Comparison of ENCODE assay signal across 9 cellular contexts in the genomic region with DNA sequence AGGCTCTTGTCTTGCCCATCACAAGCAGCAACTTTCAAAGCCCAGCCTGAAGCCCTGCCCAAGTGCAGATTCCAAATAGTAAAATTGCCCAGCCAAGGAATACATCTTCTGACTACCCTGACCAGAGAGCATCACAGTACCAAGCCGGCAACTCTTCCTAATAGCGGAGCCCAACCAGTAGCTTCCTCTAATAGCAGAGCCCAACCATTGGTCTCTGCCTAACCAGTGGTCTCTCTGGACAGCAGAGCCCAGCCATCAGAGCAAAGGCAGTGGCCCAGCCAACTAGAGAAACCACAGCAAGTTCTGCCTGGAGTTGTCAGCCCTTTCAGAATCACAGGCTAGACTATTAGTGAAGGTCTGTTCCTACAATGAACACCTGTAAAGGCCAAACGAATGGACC.
DNase-seq lines count a peak whose midpoint lies in the region; ATAC-seq and TF ChIP-seq lines count a peak whose summit lies in the region.
"Had no signal": no experiment of that assay in that cellular context is flagged by ENCODE, and none has a peak within 500 bp of the region (broad histone marks: within the 10 kb centered on the region; RNA-seq: fewer than 3 reads in every experiment).

No MANE protein-coding gene starts in this region.

- no peak overlapping the region for H3K27ac Mint-ChIP-seq in H9

- H4K20me1 ChIP-seq in H9 (ENCODE audit: control insufficient read depth, insufficient read depth, insufficient read length): no peaks in the 10 kb centered on the region

- ATAC-seq in left cardiac atrium (peak; percentile 99), gastrocnemius medialis (peak; percentile 52 to 73), HG03175 (IDR thresholded peaks at IDR 0.05; ENCODE audit: unreplicated experiment) (no peak), GM21390 (IDR thresholded peaks at IDR 0.05; ENCODE audit: unreplicated experiment) (no peak), GM21367 (IDR thresholded peaks at IDR 0.05; ENCODE audit: unreplicated experiment) (no peak)

- H3K23ac ChIP-seq in H9 (ENCODE audit: insufficient read length, low read depth, low read length): no peak overlapping the region

- no peak overlapping the region for H3K27ac ChIP-seq in H9 (ENCODE audit: insufficient read length, low read depth, low read length)
- no peak overlapping the region for H3K27ac ChIP-seq in gastrocnemius medialis
- H3K27ac ChIP-seq: KMS-11 had no signal

- H3K56ac ChIP-seq in H9 (ENCODE audit: insufficient read length, low read depth, low read length): no peak overlapping the region

- H3K9ac ChIP-seq in H9 (ENCODE audit: extremely low read depth, insufficient read length, low read length): no peak overlapping the region
- H3K9ac ChIP-seq: KMS-11 had no signal

- no peak overlapping the region for H4K91ac ChIP-seq in H9 (ENCODE audit: insufficient read length, low read depth, low read length)

- H4K5ac ChIP-seq in H9 (ENCODE audit: insufficient read length, low read depth, low read length): no peak overlapping the region

- no peak overlapping the region for H3K4ac ChIP-seq in H9 (ENCODE audit: low read depth, low read length)

- no peak overlapping the region for H3K14ac ChIP-seq in H9 (ENCODE audit: insufficient read depth, low read length)

- DNase-seq in H9 (peak; percentile 39), SW480 (ENCODE audit: low spot score) (peak; percentile 55), left cardiac atrium (peak; percentile 66), gastrocnemius medialis (peak; percentile 4 to 19)
- DNase-seq in stimulated activated CD4-positive, alpha-beta T cell treated with anti-CD3 and anti-CD28 coated beads, Interleukin-4, amount 100 ng/mL, for 24 hours: no peak

- no peak for TF ChIP-seq POLR2A in gastrocnemius medialis (IDR thresholded peaks at IDR 0.05)

- H3K79me2 ChIP-seq in H9 (ENCODE audit: insufficient read depth, low read length): no peaks in the 10 kb centered on the region

- no peaks in the 10 kb centered on the region for H3K36me3 ChIP-seq in gastrocnemius medialis

- H3K23me2 ChIP-seq in H9 (ENCODE audit: insufficient read length, low read depth, low read length, poor library complexity, severe bottlenecking): no peaks in the 10 kb centered on the region

- TF ChIP-seq CTCF in H9 (conservative IDR thresholded peaks at IDR 0.05) (no peak), gastrocnemius medialis (IDR thresholded peaks at IDR 0.05 in 4 of 5, conservative IDR thresholded peaks at IDR 0.05 in 1 of 5) (no peak)

- peaks cover 11 to 12% of the 10 kb centered on the region in 2 experiments; a peak in 3 of 4 replicates for H3K4me1 Mint-ChIP-seq in H9

- no peaks in the 10 kb centered on the region for H3K9me3 ChIP-seq in H9 (ENCODE audit: control insufficient read depth, low read depth, low read length)
- no peaks in the 10 kb centered on the region for H3K9me3 ChIP-seq in gastrocnemius medialis

- H3K4me1 ChIP-seq in H9 (ENCODE audit: insufficient read depth, low read length): no peaks in the 10 kb centered on the region
- no peaks in the 10 kb centered on the region for H3K4me1 ChIP-seq in gastrocnemius medialis

- in situ Hi-C loops in gastrocnemius medialis (cut with MboI; ENCODE audit: low sequenced_read_pairs in 4 of 4): loop anchor here (10.0 to 25.0 kb wide), 3 partner anchors 471 to 1103 kb away; no protein-coding TSS in a partner anchor

- H3K79me1 ChIP-seq in H9 (ENCODE audit: insufficient read depth, low read depth, low read length, poor library complexity, severe bottlenecking): no peaks in the 10 kb centered on the region

- H3K36me3 Mint-ChIP-seq in H9 (ENCODE audit: insufficient read depth in 1 of 3, low read depth in 3 of 3): peaks cover 0 to 3% (median under 1%) of the 10 kb centered on the region in 3 experiments; a peak in 3 of 7 replicates

- no peak overlapping the region for H2BK12ac ChIP-seq in H9 (ENCODE audit: insufficient read length, low read depth, low read length)

- no peaks in the 10 kb centered on the region for H3K27me3 Mint-ChIP-seq in H9 (ENCODE audit: low read depth)

- no peak overlapping the region for H2BK20ac ChIP-seq in H9 (ENCODE audit: low read depth, low read length, poor library complexity, severe bottlenecking)

- H2BK15ac ChIP-seq in H9 (ENCODE audit: low read depth, low read length): no peak overlapping the region

- H3K4me3 ChIP-seq in gastrocnemius medialis: no peak overlapping the region

- H2AFZ ChIP-seq in H9 (ENCODE audit: low read length): no peak overlapping the region

- no peaks in the 10 kb centered on the region for H3K27me3 ChIP-seq in H9 (ENCODE audit: insufficient read depth, low read length)
- H3K27me3 ChIP-seq in gastrocnemius medialis: no peaks in the 10 kb centered on the region

- intact Hi-C loops in left cardiac atrium (cut with DNase I): loop anchor here in 1 of 2 donors (10.0 kb wide), 1 partner anchor 1121 kb away; no protein-coding TSS in a partner anchor
- intact Hi-C loops in gastrocnemius medialis (cut with DNase I; ENCODE audit: low total_unique reads): loop anchor here (5.0 kb wide), 1 partner anchor 1243 kb away; no protein-coding TSS in a partner anchor

- H4K8ac ChIP-seq in H9 (replicated peaks; ENCODE audit: insufficient read length, low read depth, low read length): no peak overlapping the region

- H2AK5ac ChIP-seq in H9 (ENCODE audit: insufficient read length, low read length): no peak overlapping the region

- no CpG with 5 or more reads among the region's 3 CpGs for WGBS in H9 (ENCODE audit: extremely low coverage, insufficient read length, low lambda C conversion rate)

- no peak overlapping the region for H3K4me3 Mint-ChIP-seq in H9

- no peak overlapping the region for H3K18ac ChIP-seq in H9 (ENCODE audit: insufficient read length, low read depth, low read length)

- H2BK5ac ChIP-seq in H9 (ENCODE audit: insufficient read length, low read length): no peak overlapping the region

- H2BK120ac ChIP-seq in H9 (ENCODE audit: low read depth, low read length, poor library complexity, severe bottlenecking): no peak overlapping the region

- no peak overlapping the region for H3K4me2 ChIP-seq in H9 (ENCODE audit: insufficient read depth, insufficient read length, low read length)
- H3K4me2 ChIP-seq: KMS-11 had no signal

- peaks cover 0 to under 1% of the 10 kb centered on the region in 2 experiments; a peak in 2 of 5 replicates for H3K9me3 Mint-ChIP-seq in H9

- H3T11ph ChIP-seq in H9 (ENCODE audit: low read length): no peak overlapping the region

Comparison
In these comparisons a context has a peak if more than half of its experiments do, and no peak if none do; other contexts are left out.
1. ATAC-seq: peak in left cardiac atrium (2 of 2) and gastrocnemius medialis (2 of 2); none in HG03175 (single experiment), GM21390 (single experiment) and GM21367 (single experiment).